ENCODE assay signal across 8 cellular contexts in the genomic region with DNA sequence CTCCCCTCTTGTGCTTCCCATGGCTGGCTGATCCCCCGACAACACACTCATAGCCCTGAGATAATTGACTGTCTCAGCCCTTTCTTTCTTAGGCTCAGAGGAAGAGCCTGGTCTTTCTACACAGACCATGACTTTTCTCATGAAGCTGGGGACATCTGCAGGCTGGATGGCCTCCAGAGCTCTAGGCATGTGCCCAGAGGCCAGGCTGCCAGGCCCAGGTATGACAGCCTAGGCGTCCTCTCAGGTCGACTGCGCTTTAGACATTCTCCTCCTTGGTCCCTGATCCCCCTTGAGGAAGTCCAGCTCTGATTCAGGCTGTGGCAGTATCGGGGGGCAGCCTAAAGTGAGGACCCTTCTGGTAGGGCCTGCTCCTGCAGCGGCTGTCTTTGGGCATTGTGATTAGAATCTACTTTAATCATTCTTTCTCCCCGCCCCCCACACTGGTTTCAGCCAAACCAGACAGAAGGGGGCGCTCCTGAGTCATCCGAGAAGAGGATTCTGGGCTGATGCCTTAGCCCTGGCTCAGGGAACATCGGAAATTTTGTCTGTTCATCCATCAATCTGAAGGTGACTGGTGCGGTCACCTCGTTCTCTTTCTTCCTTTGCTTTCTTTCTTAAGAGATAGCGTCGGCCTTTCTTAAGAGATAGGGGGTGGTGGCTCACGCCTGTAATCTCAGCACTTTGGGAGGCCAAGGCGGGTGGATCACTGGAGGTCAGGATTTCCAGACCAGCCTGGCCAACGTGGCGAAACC.
DNase-seq lines count a peak whose midpoint lies in the region; ATAC-seq and TF ChIP-seq lines count a peak whose summit lies in the region.

No MANE protein-coding gene starts in this region.

- H3K36me3 Mint-ChIP-seq in chondrocyte (ENCODE audit: low read depth), result no peaks in the 10 kb centered on the region

- no peaks in the 10 kb centered on the region for H3K4me1 ChIP-seq in left lung

- H3K4me1 Mint-ChIP-seq in chondrocyte (ENCODE audit: low read depth), result no peaks in the 10 kb centered on the region

- H3K4me3 ChIP-seq in left lung, result no peak overlapping the region

- intact Hi-C loops in left lung (cut with DNase I), result no loop called here

- peak; percentile 78 for ATAC-seq in left lung
- ATAC-seq in GM21528 (IDR thresholded peaks at IDR 0.05; ENCODE audit: low FRiP score, unreplicated experiment), result no peak

- no peak overlapping the region for H3K4me3 Mint-ChIP-seq in chondrocyte (ENCODE audit: unreplicated experiment)

- H3K9me3 ChIP-seq in left lung, result no peaks in the 10 kb centered on the region

- H3K9me3 Mint-ChIP-seq in chondrocyte (ENCODE audit: low read depth), result no peaks in the 10 kb centered on the region

- no peak overlapping the region for H3K27ac ChIP-seq in left lung

- peaks cover 0 to 5% of the 10 kb centered on the region in 2 donors for H3K27me3 ChIP-seq in left lung

- TF ChIP-seq CTCF in chondrocyte (IDR thresholded peaks at IDR 0.05) (peak; percentile 92), left lung (IDR thresholded peaks at IDR 0.05) (peak; percentile 69 to 75)

- H3K27me3 Mint-ChIP-seq in chondrocyte (ENCODE audit: low read depth), result peaks cover 2% of the 10 kb centered on the region

- no peaks in the 10 kb centered on the region for H3K36me3 ChIP-seq in left lung

- DNase-seq in NCI-H1436 (lab: John Stamatoyannopoulos, UW), result peak; percentile 69
- DNase-seq in NCI-H1436 treated with DMSO at 0.1 percent for 48 hours (lab: John Stamatoyannopoulos, UW), result no peak
- DNase-seq in NCI-H226, result peak; percentile 12
- DNase-seq in activated CD4-positive, alpha-beta T cell treated with anti-CD3 and anti-CD28 coated beads for 24 hours (ENCODE audit: low read depth in 2 of 2), result peak; percentile 79
- no peak for DNase-seq in chondrocyte (ENCODE audit: low spot score)
- DNase-seq in left lung, result peak in 1 of 2 donors; percentile 56
- DNase-seq in stimulated activated CD4-positive, alpha-beta T cell treated with anti-CD3 and anti-CD28 coated beads, Interleukin-4, amount 100 ng/mL, for 48 hours (ENCODE audit: low read depth in 2 of 2), result peak; percentile 78 to 92

- no peak overlapping the region for H3K27ac Mint-ChIP-seq in chondrocyte (ENCODE audit: unreplicated experiment)

Comparison
In these comparisons a context has a peak if more than half of its experiments do, and no peak if none do; other contexts are left out.
1. DNase-seq: peak in NCI-H1436 (single experiment), NCI-H226 (single experiment), activated CD4-positive, alpha-beta T cell treated with anti-CD3 and anti-CD28 coated beads for 24 hours (2 of 2) and stimulated activated CD4-positive, alpha-beta T cell treated with anti-CD3 and anti-CD28 coated beads, Interleukin-4, amount 100 ng/mL, for 48 hours (2 of 2); none in NCI-H1436 treated with DMSO at 0.1 percent for 48 hours (single experiment) and chondrocyte (single experiment).